Comparison of ENCODE assay signal across 7 cellular contexts in the genomic region with DNA sequence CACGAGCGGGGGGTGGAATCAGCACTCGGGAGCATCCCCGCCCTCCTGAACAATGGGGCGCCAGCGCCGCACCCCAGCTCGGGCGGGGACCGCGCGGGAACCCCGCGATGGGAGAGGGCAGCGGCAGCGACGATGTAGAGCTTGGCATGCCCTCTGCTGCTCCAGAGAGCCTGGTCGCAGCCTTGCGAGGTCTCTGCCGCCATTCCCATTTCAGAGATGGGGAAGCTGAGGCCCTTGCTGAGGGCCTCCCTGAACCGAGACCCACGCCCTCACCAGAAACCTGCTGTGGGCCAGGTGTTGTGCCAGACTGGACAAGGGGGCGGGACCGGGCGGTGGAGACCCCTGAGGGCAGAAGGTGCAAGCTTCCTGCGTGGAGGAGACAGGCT.
DNase-seq lines count a peak whose midpoint lies in the region; ATAC-seq lines count a peak whose summit lies in the region.

No MANE protein-coding gene starts in this region.

- H3K9ac ChIP-seq in mucosa of stomach (ENCODE audit: low read length): peak overlapping the region; percentile 76

- no peaks in the 10 kb centered on the region for H3K36me3 ChIP-seq in mucosa of stomach (ENCODE audit: control insufficient read depth, insufficient read depth, low read length)

- peak overlapping the region; percentile 94 for H3K27ac ChIP-seq in caudate nucleus (ENCODE audit: low read depth, low read length)

- peaks cover 36% of the 10 kb centered on the region for H3K4me1 ChIP-seq in mucosa of stomach (ENCODE audit: control insufficient read depth, insufficient read depth, low read length)

- H3K9me3 ChIP-seq in mucosa of stomach (ENCODE audit: control insufficient read depth, low read length): no peaks in the 10 kb centered on the region

- DNase-seq in caudate nucleus (lab: John Stamatoyannopoulos, UW) (peak in 5 of 61 donors; percentile 39 to 59 (median 54)), NCI-H2107 (lab: John Stamatoyannopoulos, UW) (no peak)
- DNase-seq in stimulated activated CD4-positive, alpha-beta T cell treated with anti-CD3 and anti-CD28 coated beads, Interleukin-2, amount 100 ng/mL, for 48 hours: no peak

- H3K4me3 ChIP-seq in mucosa of stomach (ENCODE audit: low read length): peak overlapping the region; percentile 82

- ATAC-seq in GM19043 (IDR thresholded peaks at IDR 0.05; ENCODE audit: low read depth, unreplicated experiment) (peak; percentile 5), HG03432 (IDR thresholded peaks at IDR 0.05; ENCODE audit: unreplicated experiment) (peak; percentile 27), HG02610 (IDR thresholded peaks at IDR 0.05; ENCODE audit: unreplicated experiment) (no peak)

- no peaks in the 10 kb centered on the region for H3K27me3 ChIP-seq in mucosa of stomach (ENCODE audit: control insufficient read depth, insufficient read depth, low read length)
